In genomic region chr13:40875583-40875982, GRCh38 we compare ENCODE assay signal across 26 cellular contexts.
"Had no signal": no experiment of that assay in that cellular context is flagged by ENCODE, and none has a peak within 500 bp of the region (broad histone marks: within the 10 kb centered on the region; RNA-seq: fewer than 3 reads in every experiment).

No MANE protein-coding gene starts in this region.

- H3K4me1 Mint-ChIP-seq: activated CD4-positive, alpha-beta T cell treated with anti-CD3 and anti-CD28 coated beads, Interleukin-2, amount 10 ng/mL, durations not matched to agents 24 days and 14 days; activated naive CD4-positive, alpha-beta T cell treated with anti-CD3 and anti-CD28 coated beads, Interleukin-2, amount 50 U/mL, for 24 hours; IgD-negative memory B cell; T-helper 17 cell had no signal

- ATAC-seq: activated CD8-positive, alpha-beta T cell treated with anti-CD3 and anti-CD28 coated beads for 36 hours; Panc1; SK-N-SH treated with all-trans-retinoic acid at 6 μM for 48 hours; T-cell; T-helper 17 cell had no signal

- H3K27ac ChIP-seq: ascending aorta, WERI-Rb-1 had no signal

- DNase-seq: activated CD4-positive, alpha-beta T cell treated with anti-CD3 and anti-CD28 coated beads, Interleukin-2, amount 10 ng/mL, durations not matched to agents 24 days and 14 days; activated CD4-positive, alpha-beta T cell treated with anti-CD3 and anti-CD28 coated beads, Interleukin-2, amount 50 U/mL, for 4 hours; activated CD4-positive, CD25-positive, alpha-beta regulatory T cell; activated CD8-positive, alpha-beta T cell treated with anti-CD3 and anti-CD28 coated beads for 36 hours; activated gamma-delta T cell; activated naive CD4-positive, alpha-beta T cell treated with Interleukin-2 at 50 U/mL for 16 hours; activated naive CD8-positive, alpha-beta T cell treated with anti-CD3 and anti-CD28 coated beads, Interleukin-2, amount 10 ng/mL, durations not matched to agents 7 days and 5 days; activated T-cell treated with anti-CD3 and anti-CD28 coated beads, Interleukin-2, amount 50 U/mL, for 1 hour; amygdala; KBM-7; NCI-H1092; NCI-H1436 treated with DMSO at 0.1 percent for 48 hours; NCI-H1694 treated with DMSO at 0.1 percent for 48 hours; NCI-H2029; NCI-H345; NCI-H524 treated with DMSO at 0.1 percent for 48 hours; SIG-M5; T-cell; T-helper 17 cell; WERI-Rb-1 had no signal

- H3K4me3 Mint-ChIP-seq: activated CD4-positive, alpha-beta T cell treated with anti-CD3 and anti-CD28 coated beads, Interleukin-2, amount 10 ng/mL, durations not matched to agents 24 days and 14 days; activated CD8-positive, alpha-beta T cell treated with anti-CD3 and anti-CD28 coated beads for 36 hours; activated naive CD4-positive, alpha-beta T cell treated with anti-CD3 and anti-CD28 coated beads, Interleukin-2, amount 50 U/mL, for 24 hours; activated naive CD8-positive, alpha-beta T cell treated with anti-CD3 and anti-CD28 coated beads, Interleukin-2, amount 10 ng/mL, durations not matched to agents 7 days and 5 days; IgD-negative memory B cell; T-cell; T-helper 17 cell had no signal

- H3K27me3 ChIP-seq: ascending aorta had no signal

- H3K27ac Mint-ChIP-seq: activated CD4-positive, alpha-beta T cell treated with anti-CD3 and anti-CD28 coated beads, Interleukin-2, amount 10 ng/mL, durations not matched to agents 24 days and 14 days; activated CD8-positive, alpha-beta T cell treated with anti-CD3 and anti-CD28 coated beads for 36 hours; activated naive CD4-positive, alpha-beta T cell treated with anti-CD3 and anti-CD28 coated beads, Interleukin-2, amount 50 U/mL, for 24 hours; activated naive CD8-positive, alpha-beta T cell treated with anti-CD3 and anti-CD28 coated beads, Interleukin-2, amount 10 ng/mL, durations not matched to agents 7 days and 5 days; activated T-helper 2 cell treated with anti-CD3 and anti-CD28 coated beads, Interferon-gamma antibody, Interleukin-2, Interleukin-4, amounts not matched to agents 10 μg/mL and 5 μg/mL and 100 μg/mL, durations not matched to agents 14 hours and 24 hours and 36 hours; IgD-negative memory B cell; T-cell; T-helper 17 cell had no signal

- H3K27me3 Mint-ChIP-seq: activated CD4-positive, alpha-beta T cell treated with anti-CD3 and anti-CD28 coated beads, Interleukin-2, amount 10 ng/mL, durations not matched to agents 24 days and 14 days; activated CD8-positive, alpha-beta T cell treated with anti-CD3 and anti-CD28 coated beads for 36 hours; activated naive CD4-positive, alpha-beta T cell treated with anti-CD3 and anti-CD28 coated beads, Interleukin-2, amount 50 U/mL, for 24 hours; activated naive CD8-positive, alpha-beta T cell treated with anti-CD3 and anti-CD28 coated beads, Interleukin-2, amount 10 ng/mL, durations not matched to agents 7 days and 5 days; IgD-negative memory B cell; T-cell; T-helper 17 cell had no signal

- H3K4me3 ChIP-seq: ascending aorta had no signal

- H3K4me1 ChIP-seq: ascending aorta had no signal

- H3K36me3 ChIP-seq: WERI-Rb-1 had no signal

- H3K9me3 Mint-ChIP-seq: activated naive CD4-positive, alpha-beta T cell treated with anti-CD3 and anti-CD28 coated beads, Interleukin-2, amount 50 U/mL, for 24 hours had no signal
